Comparison of ENCODE assay signal across 12 cellular contexts in the genomic region with DNA sequence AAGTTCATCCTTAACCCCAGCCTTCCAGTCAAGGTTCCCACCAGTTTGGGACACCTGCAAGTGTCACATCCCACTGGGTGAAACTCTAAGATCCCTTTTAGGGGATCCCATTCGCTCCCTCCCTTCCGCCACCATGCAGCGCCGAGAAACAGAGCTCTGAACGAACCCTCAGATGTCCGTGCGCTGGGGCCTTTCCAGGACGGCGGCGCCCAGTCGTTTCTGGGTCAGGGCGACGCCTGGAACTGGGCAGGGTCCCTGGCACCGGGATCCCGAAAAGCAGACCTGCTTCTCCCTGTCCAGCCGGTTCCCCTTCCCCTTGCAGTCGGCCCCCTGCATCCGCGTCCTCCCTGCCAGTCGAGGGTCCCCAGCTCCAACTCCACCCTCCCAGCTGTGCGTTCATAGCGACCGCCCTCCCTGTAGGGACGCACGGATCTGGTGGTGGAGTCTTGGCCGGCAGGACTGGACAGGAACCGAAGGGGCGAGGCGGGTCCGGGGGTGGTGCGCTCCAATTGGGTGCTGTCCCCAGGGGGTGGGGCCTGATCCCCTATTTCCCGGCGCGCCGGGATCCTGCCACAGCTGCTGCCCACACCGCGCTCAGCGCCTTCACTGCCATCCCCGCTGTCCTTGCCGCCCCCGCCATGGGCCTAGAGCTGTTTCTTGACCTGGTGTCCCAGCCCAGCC. TPM values are rescaled to one million over a fixed set of nuclear protein-coding genes. Genes with fewer than 3 reads are reported as not detected.
A peak's percentile ranks its signal among the peaks of the same experiment; 100 is the strongest.
DNase-seq lines count a peak whose midpoint lies in the region; ATAC-seq, FAIRE-seq and TF ChIP-seq lines count a peak whose summit lies in the region.
"Not testable (repeated sequence)": the region's sequence is repeated elsewhere in the genome, so short reads cannot be mapped to it uniquely, and the experiment has no call there.
"Had no signal": no experiment of that assay in that cellular context is flagged by ENCODE, and none has a peak within 500 bp of the region (broad histone marks: within the 10 kb centered on the region; RNA-seq: fewer than 3 reads in every experiment).

TSS of gene GSTT2 (plus strand) at position 575 of the 681 bp plus-strand sequence.

- no CpG with 5 or more reads among the region's 41 CpGs for WGBS in IMR-90 (ENCODE audit: extremely low coverage in 2 of 2, insufficient read length in 1 of 2), 2 experiments
- WGBS in upper lobe of left lung, 2 donors = no CpG with 5 or more reads among the region's 41 CpGs

- not testable (repeated sequence) for H3K36me3 ChIP-seq in IMR-90 (ENCODE audit: control insufficient read depth, insufficient read depth, low read length); keratinocyte (ENCODE audit: control insufficient read depth in 2 of 2, extremely low read depth in 1 of 2, insufficient read depth in 2 of 2, low read length in 2 of 2); mucosa of descending colon (ENCODE audit: low read depth); upper lobe of left lung

- intact Hi-C loops in IMR-90 (cut with micrococcal nuclease) = loop anchor here (10.0 kb wide), 2 partner anchors 195 to 265 kb away; partner anchors contain the start of gene GGT5
- intact Hi-C loops in Right ventricle myocardium superior (cut with DNase I); mucosa of descending colon (cut with DNase I, micrococcal nuclease): not testable (repeated sequence)

- CTCF ChIA-PET in IMR-90 (lab: Yijun Ruan, JAX) = not testable (repeated sequence)

- not testable (repeated sequence) for TF ChIP-seq EP300 in upper lobe of left lung (IDR thresholded peaks at IDR 0.05)

- not testable (repeated sequence) for H2BK20ac ChIP-seq in IMR-90 (ENCODE audit: low read depth, low read length)

- H3K27me3 Mint-ChIP-seq in activated T-cell treated with anti-CD3 and anti-CD28 coated beads, Interleukin-2, amount 50 U/mL, for 72 hours (ENCODE audit: low read depth) = not testable (repeated sequence)

- ATAC-seq in IMR-90 (ENCODE audit: low read depth) (peak; percentile 97), Right ventricle myocardium superior (ENCODE audit: poor library complexity) (peak; percentile 90), mucosa of descending colon (peak; percentile 82), upper lobe of left lung (ENCODE audit: low FRiP score in 2 of 2) (peak; percentile 93 to 96)
- ATAC-seq in activated T-cell treated with anti-CD3 and anti-CD28 coated beads, Interleukin-2, amount 50 U/mL, for 72 hours (replicated peaks in 1 of 2) = peak; percentile 26 to 62

- H2BK15ac ChIP-seq in IMR-90 (ENCODE audit: low read depth, low read length) = not testable (repeated sequence)

- H3K4me2 ChIP-seq in IMR-90 (ENCODE audit: low read depth, low read length); keratinocyte (ENCODE audit: control insufficient read depth, extremely low read depth, insufficient read depth, low read depth, low read length): not testable (repeated sequence)

- not testable (repeated sequence) for H3K4me3 Mint-ChIP-seq in activated T-cell treated with anti-CD3 and anti-CD28 coated beads, Interleukin-2, amount 50 U/mL, for 72 hours

- H4K91ac ChIP-seq in IMR-90 (ENCODE audit: insufficient read depth, low read depth, low read length) = not testable (repeated sequence)

- in situ Hi-C loops in IMR-90 (cut with MboI; ENCODE audit: low sequenced_read_pairs) = not testable (repeated sequence)

- not testable (repeated sequence) for H3K56ac ChIP-seq in IMR-90 (ENCODE audit: extremely low read depth, insufficient read depth, low read length)

- not testable (repeated sequence) for H3K18ac ChIP-seq in IMR-90 (ENCODE audit: low read depth, low read length)

- H3K9me1 ChIP-seq in IMR-90 (ENCODE audit: insufficient read depth, low read length); keratinocyte (ENCODE audit: control insufficient read depth, extremely low read depth, insufficient read depth, low read length): not testable (repeated sequence)

- H3K27me3 ChIP-seq in IMR-90 (ENCODE audit: control insufficient read depth, insufficient read depth, low read length); keratinocyte (ENCODE audit: control insufficient read depth, extremely low read depth, insufficient read depth, low read length); upper lobe of left lung: not testable (repeated sequence)

- FAIRE-seq in endometrium (lab: Jason Lieb, UNC) (peak; percentile 70), keratinocyte (lab: Jason Lieb, UNC) (peak; percentile 85)

- BruUV-seq in IMR-90 (replicated peaks; lab: Mats Ljungman, UMichigan) = not testable (repeated sequence)

- H3K36me3 Mint-ChIP-seq in activated T-cell treated with anti-CD3 and anti-CD28 coated beads, Interleukin-2, amount 50 U/mL, for 72 hours (ENCODE audit: insufficient read depth in 2 of 2) = not testable (repeated sequence)

- not testable (repeated sequence) for H3K27ac Mint-ChIP-seq in activated T-cell treated with anti-CD3 and anti-CD28 coated beads, Interleukin-2, amount 50 U/mL, for 72 hours

- H2AFZ ChIP-seq in IMR-90 (replicated peaks; ENCODE audit: low read length, poor library complexity); keratinocyte (ENCODE audit: control insufficient read depth, low read length): not testable (repeated sequence)

- not testable (repeated sequence) for H3K79me2 ChIP-seq in keratinocyte (ENCODE audit: control insufficient read depth, insufficient read depth, low read length)

- H3K27ac ChIP-seq in IMR-90 (ENCODE audit: insufficient read depth, low read length); keratinocyte (ENCODE audit: control insufficient read depth, insufficient read depth, low read length); upper lobe of left lung: not testable (repeated sequence)

- H3K79me1 ChIP-seq in IMR-90 (ENCODE audit: low read depth in 1 of 2, low read length in 2 of 2) = not testable (repeated sequence)

- not testable (repeated sequence) for H2BK5ac ChIP-seq in IMR-90 (ENCODE audit: low read depth, low read length, poor library complexity, severe bottlenecking)

- not testable (repeated sequence) for H3K23ac ChIP-seq in IMR-90 (ENCODE audit: low read depth, low read length)

- dilution Hi-C loops in IMR-90 (cut with HindIII; ENCODE audit: low sequenced_read_pairs, unreplicated experiment); keratinocyte (cut with MboI; ENCODE audit: extremely low pct_ligation_motif_present, low sequenced_read_pairs): not testable (repeated sequence)

- not testable (repeated sequence) for H2BK120ac ChIP-seq in IMR-90 (ENCODE audit: low read depth, low read length)

- H4K20me1 ChIP-seq in IMR-90 (ENCODE audit: insufficient read depth, low read length); keratinocyte (ENCODE audit: control insufficient read depth, extremely low read depth, insufficient read depth, low read length): not testable (repeated sequence)

- H3K14ac ChIP-seq in IMR-90 (replicated peaks; ENCODE audit: low read depth, low read length) = not testable (repeated sequence)

- not testable (repeated sequence) for H4K8ac ChIP-seq in IMR-90 (ENCODE audit: low read depth in 2 of 2, low read length in 2 of 2)

- not testable (repeated sequence) for H4K5ac ChIP-seq in IMR-90 (ENCODE audit: low read depth, low read length)

- TF ChIP-seq RAD21 in IMR-90 (IDR thresholded peaks at IDR 0.05; ENCODE audit: low read length) = not testable (repeated sequence)

- not testable (repeated sequence) for H3K4me1 Mint-ChIP-seq in activated T-cell treated with anti-CD3 and anti-CD28 coated beads, Interleukin-2, amount 50 U/mL, for 72 hours (ENCODE audit: low read depth)

- H3K9me3 Mint-ChIP-seq in activated T-cell treated with anti-CD3 and anti-CD28 coated beads, Interleukin-2, amount 50 U/mL, for 72 hours = not testable (repeated sequence)

- POLR2A ChIA-PET in IMR-90 (lab: Charles Lee; ENCODE audit: unreplicated experiment) = not testable (repeated sequence)

- not testable (repeated sequence) for H3K4me1 ChIP-seq in IMR-90 (ENCODE audit: control insufficient read depth, insufficient read depth, low read length); keratinocyte (ENCODE audit: control insufficient read depth, extremely low read depth, insufficient read depth, low read length); mucosa of descending colon (ENCODE audit: low read depth); upper lobe of left lung

- not testable (repeated sequence) for H3K9ac ChIP-seq in IMR-90 (ENCODE audit: low read depth, low read length); keratinocyte (ENCODE audit: control insufficient read depth, extremely low read depth, insufficient read depth, low read length)

- not testable (repeated sequence) for H3K4me3 ChIP-seq in IMR-90 (ENCODE audit: insufficient read depth, low read depth, low read length); keratinocyte (ENCODE audit: control insufficient read depth in 2 of 3, extremely low read depth in 1 of 3, insufficient read depth in 2 of 3, low read depth in 1 of 3, low read length in 3 of 3); mucosa of descending colon; upper lobe of left lung

- DNase-seq in IMR-90; activated T-cell treated with anti-CD3 and anti-CD28 coated beads, Interleukin-2, amount 50 U/mL, for 72 hours; Right ventricle myocardium superior; keratinocyte (ENCODE audit: low read depth, low spot score); mucosa of descending colon; upper lobe of left lung: not testable (repeated sequence)

- H2AK9ac ChIP-seq in IMR-90 (replicated peaks; ENCODE audit: low read depth, low read length, poor library complexity) = not testable (repeated sequence)

- not testable (repeated sequence) for H3K4ac ChIP-seq in IMR-90 (ENCODE audit: low read depth, low read length)

- TF ChIP-seq CTCF in IMR-90 (conservative IDR thresholded peaks at IDR 0.05; ENCODE audit: low read depth, low read length); keratinocyte (optimal IDR thresholded peaks at IDR 0.05 in 1 of 3, IDR thresholded peaks at IDR 0.05 in 1 of 3, conservative IDR thresholded peaks at IDR 0.05 in 1 of 3; ENCODE audit: extremely low read depth in 1 of 3, insufficient read depth in 2 of 3, low read length in 3 of 3); mucosa of descending colon (IDR thresholded peaks at IDR 0.05); upper lobe of left lung (IDR thresholded peaks at IDR 0.05): not testable (repeated sequence)

- TF ChIP-seq POLR2A in IMR-90 (IDR thresholded peaks at IDR 0.05; ENCODE audit: low read depth, low read length); upper lobe of left lung (IDR thresholded peaks at IDR 0.05): not testable (repeated sequence)

- H2AK5ac ChIP-seq in IMR-90 (ENCODE audit: low read depth, low read length) = not testable (repeated sequence)

- not testable (repeated sequence) for H3K9me3 ChIP-seq in IMR-90 (ENCODE audit: control insufficient read depth, insufficient read depth, low read length); keratinocyte (ENCODE audit: control insufficient read depth, low read depth, low read length); mucosa of descending colon; upper lobe of left lung

RNA-seq across cellular contexts. Expression of gene GSTT2, which starts in this region (rescaled TPM):
- 1.1 and 1.4 TPM in 2 replicates for total RNA-seq in IMR-90 (2012; rRNA removed)
- 4.6 and 6.9 TPM in 2 replicates for polyA plus RNA-seq in IMR-90 (2012; rRNA removed)
- polyA plus RNA-seq in IMR-90 (2012; cell fraction: cytosol; rRNA removed) = 3.3 and 6.2 TPM in 2 replicates
- 22.6 and 30.9 TPM in 2 replicates for polyA plus RNA-seq in IMR-90 (2012; cell fraction: nucleus; rRNA removed; ENCODE audit: low replicate concordance)
- total RNA-seq in activated T-cell treated with anti-CD3 and anti-CD28 coated beads, Interleukin-2, amount 50 U/mL, for 72 hours = not detected
- 0.62 TPM for total RNA-seq in Right ventricle myocardium superior
- 0.24 to 1.5 TPM (median 0.75 TPM) in 3 replicates for polyA plus RNA-seq in keratinocyte
- not detected for polyA plus RNA-seq in keratinocyte (2011; ENCODE audit: low read depth)
- 0.80 and 1.0 TPM in 2 replicates for polyA plus RNA-seq in keratinocyte (2011; cell fraction: cytosol; rRNA removed)
- 0.33 and 0.79 TPM in 2 replicates for polyA plus RNA-seq in keratinocyte (2011; cell fraction: nucleus; rRNA removed)
- polyA plus RNA-seq in keratinocyte (2012; ENCODE audit: low replicate concordance) = 0.24 and 1.0 TPM in 2 replicates
- polyA minus RNA-seq in keratinocyte = not detected in 3 replicates
- not detected for polyA minus RNA-seq in keratinocyte (2011; cell fraction: cytosol; rRNA and poly(A)+ RNA removed)
- polyA minus RNA-seq in keratinocyte (2011; cell fraction: nucleus; rRNA and poly(A)+ RNA removed) = not detected in 2 replicates
- total RNA-seq in mucosa of descending colon = not detected
- under 1 TPM in 2 of 6 donors, not detected in 4; 0.29 to 0.88 TPM for total RNA-seq in upper lobe of left lung
- total RNA-seq: A673; CD8-positive, alpha-beta T cell; MCF 10A; OCI-LY7 had no signal
- polyA plus RNA-seq: IgD-negative memory B cell had no signal

Comparison
In these comparisons a context has a peak if more than half of its experiments do, and no peak if none do; other contexts are left out.
1. Peak in ATAC-seq in activated T-cell treated with anti-CD3 and anti-CD28 coated beads, Interleukin-2, amount 50 U/mL, for 72 hours; RNA of the gene not detected or under 1 TPM.
2. Peak in ATAC-seq in Right ventricle myocardium superior; RNA of the gene not detected or under 1 TPM.
3. Peak in ATAC-seq in mucosa of descending colon; RNA of the gene not detected or under 1 TPM.
4. Peak in ATAC-seq in upper lobe of left lung; RNA of the gene not detected or under 1 TPM.
5. ATAC-seq: peak in every context shown above with its lines; median percentile 97 in IMR-90; 94 in upper lobe of left lung; 90 in Right ventricle myocardium superior; 82 in mucosa of descending colon; 44 in activated T-cell treated with anti-CD3 and anti-CD28 coated beads, Interleukin-2, amount 50 U/mL, for 72 hours.